ENCODE assay signal across 8 cellular contexts in the genomic region with DNA sequence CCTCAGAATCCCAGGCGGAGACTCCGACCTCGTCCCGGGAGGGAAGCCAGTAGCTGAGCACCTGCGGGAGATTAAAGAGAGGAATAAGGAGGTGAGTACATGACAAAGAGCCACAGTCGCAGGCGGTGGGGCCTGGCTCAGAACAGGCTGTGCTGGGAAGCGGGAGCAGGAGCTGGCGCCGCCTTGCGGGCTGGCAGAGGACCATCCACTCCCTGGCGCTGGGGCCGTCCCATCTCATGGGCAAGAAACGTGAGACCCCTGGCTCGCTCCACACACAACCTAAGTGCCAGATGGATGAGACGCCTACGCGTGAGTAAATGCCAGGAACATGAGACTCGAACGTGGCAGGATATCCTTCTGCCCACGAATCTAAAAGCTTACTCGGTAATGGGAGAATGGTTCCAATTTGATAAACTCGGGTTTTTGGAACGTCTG. TPM values are rescaled to one million over a fixed set of nuclear protein-coding genes. Genes with fewer than 3 reads are reported as not detected.
DNase-seq lines count a peak whose midpoint lies in the region; ATAC-seq and TF ChIP-seq lines count a peak whose summit lies in the region.

No MANE protein-coding gene starts in this region.

- peaks cover 9% of the 10 kb centered on the region for H3K4me1 ChIP-seq in CD8-positive, alpha-beta T cell (ENCODE audit: insufficient read depth, low read length)
- H3K4me1 ChIP-seq in heart left ventricle: peaks cover 0 to 16% (median 8%) of the 10 kb centered on the region in 12 donors

- ATAC-seq in CD8-positive, alpha-beta T cell: peak; percentile 66
- ATAC-seq in activated naive CD8-positive, alpha-beta T cell treated with anti-CD3 and anti-CD28 coated beads, Interleukin-2, amount 50 U/mL, for 24 hours: peak; percentile 79
- peak; percentile 52 to 90 (median 78) for ATAC-seq in heart left ventricle
- ATAC-seq in HG03045 (IDR thresholded peaks at IDR 0.05; ENCODE audit: unreplicated experiment): no peak
- no peak for ATAC-seq in HG03025 (IDR thresholded peaks at IDR 0.05; ENCODE audit: low FRiP score, unreplicated experiment)

- intact Hi-C loops in CD8-positive, alpha-beta T cell (cut with DNase I, micrococcal nuclease): no loop called here
- intact Hi-C loops in heart left ventricle (cut with DNase I) (no loop called here), posterior vena cava (cut with DNase I) (no loop called here)

- H3K4me1 Mint-ChIP-seq in CD8-positive, alpha-beta T cell (ENCODE audit: low read depth): peaks cover 18% of the 10 kb centered on the region
- H3K4me1 Mint-ChIP-seq in activated naive CD8-positive, alpha-beta T cell treated with anti-CD3 and anti-CD28 coated beads, Interleukin-2, amount 50 U/mL, for 24 hours: peaks cover 5% of the 10 kb centered on the region

- H3K4me3 Mint-ChIP-seq in CD8-positive, alpha-beta T cell: no peak overlapping the region
- no peak overlapping the region for H3K4me3 Mint-ChIP-seq in activated naive CD8-positive, alpha-beta T cell treated with anti-CD3 and anti-CD28 coated beads, Interleukin-2, amount 50 U/mL, for 24 hours

- H3K27ac ChIP-seq in CD8-positive, alpha-beta T cell (ENCODE audit: low read depth, low read length): no peak overlapping the region
- peak overlapping the region in 1 of 12 donors; percentile 29 for H3K27ac ChIP-seq in heart left ventricle

- H3K4me3 ChIP-seq in CD8-positive, alpha-beta T cell (ENCODE audit: low read depth, low read length): no peak overlapping the region
- no peak overlapping the region for H3K4me3 ChIP-seq in heart left ventricle

- no peaks in the 10 kb centered on the region for H3K36me3 ChIP-seq in CD8-positive, alpha-beta T cell (ENCODE audit: insufficient read depth, low read length)
- peaks cover 0 to 3% (median 0%) of the 10 kb centered on the region in 9 donors for H3K36me3 ChIP-seq in heart left ventricle

- CTCF ChIA-PET in CD8-positive, alpha-beta T cell (lab: Charles Lee): interaction anchor here (1.1 kb wide), 1 partner anchor 27 kb away, joined by 5 read pairs; no protein-coding TSS in a partner anchor

- H3K27ac Mint-ChIP-seq in CD8-positive, alpha-beta T cell: no peak overlapping the region
- no peak overlapping the region for H3K27ac Mint-ChIP-seq in activated naive CD8-positive, alpha-beta T cell treated with anti-CD3 and anti-CD28 coated beads, Interleukin-2, amount 50 U/mL, for 24 hours

- H3K27me3 ChIP-seq in CD8-positive, alpha-beta T cell (ENCODE audit: insufficient read depth, low read length): no peaks in the 10 kb centered on the region
- H3K27me3 ChIP-seq in heart left ventricle: peaks cover 0 to 6% (median 0%) of the 10 kb centered on the region in 9 donors

- 19 to 35% (median 33%) methylated on average over 23 to 24 of the region's 24 CpGs for WGBS in heart left ventricle, 4 donors

- DNase-seq in CD8-positive, alpha-beta T cell: no peak
- DNase-seq in NCI-H1048 (lab: John Stamatoyannopoulos, UW): peak; percentile 60
- peak; percentile 57 for DNase-seq in activated naive CD8-positive, alpha-beta T cell treated with anti-CD3 and anti-CD28 coated beads, Interleukin-2, amount 50 U/mL, for 24 hours
- DNase-seq in heart left ventricle: peak; percentile 50 to 85 (median 73)
- DNase-seq in posterior vena cava (ENCODE audit: low spot score): peak; percentile 93
- DNase-seq in HuH-7.5 (ENCODE audit: low spot score): no peak

- TF ChIP-seq POLR2A in heart left ventricle (IDR thresholded peaks at IDR 0.05): no peak

- H3K9me3 Mint-ChIP-seq in CD8-positive, alpha-beta T cell: no peaks in the 10 kb centered on the region
- H3K9me3 Mint-ChIP-seq in activated naive CD8-positive, alpha-beta T cell treated with anti-CD3 and anti-CD28 coated beads, Interleukin-2, amount 50 U/mL, for 24 hours: no peaks in the 10 kb centered on the region

- no peak for TF ChIP-seq CTCF in CD8-positive, alpha-beta T cell (IDR thresholded peaks at IDR 0.05)
- peak in 11 of 12 donors; percentile 35 to 70 (median 58) for TF ChIP-seq CTCF in heart left ventricle (IDR thresholded peaks at IDR 0.05)

- peaks cover 6% of the 10 kb centered on the region for H3K36me3 Mint-ChIP-seq in CD8-positive, alpha-beta T cell
- H3K36me3 Mint-ChIP-seq in activated naive CD8-positive, alpha-beta T cell treated with anti-CD3 and anti-CD28 coated beads, Interleukin-2, amount 50 U/mL, for 24 hours (ENCODE audit: low read depth): no peaks in the 10 kb centered on the region

- H3K27me3 Mint-ChIP-seq in CD8-positive, alpha-beta T cell (ENCODE audit: low read depth): no peaks in the 10 kb centered on the region
- H3K27me3 Mint-ChIP-seq in activated naive CD8-positive, alpha-beta T cell treated with anti-CD3 and anti-CD28 coated beads, Interleukin-2, amount 50 U/mL, for 24 hours: no peaks in the 10 kb centered on the region

- POLR2A ChIA-PET in CD8-positive, alpha-beta T cell (lab: Charles Lee): interaction anchor here (0.6 to 1.3 kb wide), 3 partner anchors 13 to 63 kb away, joined by 3 to 9 read pairs (median 4); no protein-coding TSS in a partner anchor

- H3K9me3 ChIP-seq in CD8-positive, alpha-beta T cell (ENCODE audit: low read length): no peaks in the 10 kb centered on the region
- no peaks in the 10 kb centered on the region for H3K9me3 ChIP-seq in heart left ventricle

RNA-seq across cellular contexts. Expression of gene CEND1, which starts 6.3 kb away (rescaled TPM):
- not detected for total RNA-seq in CD8-positive, alpha-beta T cell
- 1 to 10 TPM in 1 of 9 donors, under 1 TPM in 6, not detected in 2; 0.25 to 1.1 (median 0.37) TPM for total RNA-seq in heart left ventricle
- under 1 TPM; 0.46 to 0.50 TPM for polyA plus RNA-seq in heart left ventricle
- not detected for total RNA-seq in posterior vena cava

RNA-seq across cellular contexts. Expression of gene GATD1, which starts 6.3 kb away (rescaled TPM):
- 10 to 100 TPM; 21.2 to 22.6 TPM for total RNA-seq in CD8-positive, alpha-beta T cell
- 10 to 100 TPM; 13.4 to 30.8 (median 21.5) TPM for total RNA-seq in heart left ventricle
- polyA plus RNA-seq in heart left ventricle: 10 to 100 TPM; 20.4 to 20.5 TPM
- 10 to 100 TPM; 33.0 to 38.8 TPM for total RNA-seq in posterior vena cava

RNA-seq across cellular contexts. Expression of gene SLC25A22, which starts 14.5 kb away (rescaled TPM):
- 10 to 100 TPM; 11.6 to 15.7 TPM for total RNA-seq in CD8-positive, alpha-beta T cell
- total RNA-seq in heart left ventricle: 10 to 100 TPM in 1 of 9 donors, 1 to 10 TPM in 8; 2.1 to 12.8 (median 4.4) TPM
- 10 to 100 TPM in 1 of 2 donors, 1 to 10 TPM in 1; 2.6 to 12.7 TPM for polyA plus RNA-seq in heart left ventricle
- 10 to 100 TPM; 10.6 to 11.2 TPM for total RNA-seq in posterior vena cava

RNA-seq across cellular contexts. Expression of gene PIDD1, which starts 21.4 kb away (rescaled TPM):
- total RNA-seq in CD8-positive, alpha-beta T cell: 10 to 100 TPM; 21.2 to 29.6 TPM
- total RNA-seq in heart left ventricle: 10 to 100 TPM in 1 of 9 donors, 1 to 10 TPM in 8; 4.9 to 11.2 (median 6.6) TPM
- 10 to 100 TPM in 1 of 2 donors, 1 to 10 TPM in 1; 5.5 to 11.8 TPM for polyA plus RNA-seq in heart left ventricle
- 1 to 10 TPM; 6.0 to 6.5 TPM for total RNA-seq in posterior vena cava

RNA-seq across cellular contexts. Expression of gene RPLP2, which starts 26.2 kb away (rescaled TPM):
- 1,000 to 10,000 TPM; 5,702 to 5,720 TPM for total RNA-seq in CD8-positive, alpha-beta T cell
- total RNA-seq in heart left ventricle (1,000 to 10,000 TPM in 3 of 9 donors, 100 to 1,000 TPM in 6; 236 to 1,207 (median 933) TPM), posterior vena cava (1,000 to 10,000 TPM; 1,286 to 1,386 TPM)
- polyA plus RNA-seq in heart left ventricle: 1,000 to 10,000 TPM in 1 of 2 donors, 100 to 1,000 TPM in 1; 998 to 1,652 TPM

Comparison
In these comparisons a context has a peak if more than half of its experiments do, and no peak if none do; other contexts are left out.
1. ATAC-seq: peak in CD8-positive, alpha-beta T cell (single experiment), activated naive CD8-positive, alpha-beta T cell treated with anti-CD3 and anti-CD28 coated beads, Interleukin-2, amount 50 U/mL, for 24 hours (single experiment) and heart left ventricle (4 of 4); none in HG03045 (single experiment) and HG03025 (single experiment).
2. DNase-seq: peak in NCI-H1048 (single experiment), activated naive CD8-positive, alpha-beta T cell treated with anti-CD3 and anti-CD28 coated beads, Interleukin-2, amount 50 U/mL, for 24 hours (single experiment), heart left ventricle (5 of 5) and posterior vena cava (single experiment); none in CD8-positive, alpha-beta T cell (0 of 7) and HuH-7.5 (single experiment).